In the genomic region with DNA sequence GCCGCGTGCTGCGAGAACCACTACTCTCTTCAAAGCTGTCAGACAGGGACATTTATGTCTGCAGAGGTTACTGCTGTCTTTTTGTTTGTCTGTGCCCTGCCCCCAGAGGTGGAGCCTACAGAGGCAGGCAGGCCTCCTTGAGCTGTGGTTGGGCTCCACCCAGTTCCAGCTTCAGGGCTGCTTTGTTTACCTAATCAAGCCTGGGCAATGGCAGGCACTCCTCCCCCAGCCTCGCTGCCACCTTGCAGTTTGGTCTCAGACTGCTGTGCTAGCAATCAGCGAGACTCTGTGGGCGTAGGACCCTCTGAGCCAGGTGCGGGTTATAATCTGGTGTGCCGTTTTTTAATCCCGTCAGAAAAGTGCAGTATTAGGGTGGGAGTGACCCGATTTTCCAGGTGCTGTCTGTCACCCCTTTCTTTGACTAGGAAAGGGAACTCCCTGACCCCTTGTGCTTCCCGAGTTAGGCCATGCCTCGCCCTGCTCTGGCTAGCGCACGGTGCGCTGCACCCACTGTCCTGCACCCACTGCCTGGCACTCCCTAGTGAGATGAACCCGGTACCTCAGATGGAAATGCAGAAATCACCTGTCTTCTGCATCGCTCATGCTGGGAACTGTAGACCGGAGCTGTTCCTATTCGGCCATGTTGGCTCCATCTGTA, we compare ENCODE assay signal across 1 cellular context.
TF ChIP-seq lines count a peak whose summit lies in the region.

No MANE protein-coding gene starts in this region.

TF ChIP-seq in H1, 55 proteins besides CTCF, POLR2A, EP300 and RAD21:
- TF ChIP-seq ASH2L (IDR thresholded peaks at IDR 0.05; ENCODE audit: low read length) = peak; percentile 31
TF ChIP-seq in H1: peak in this region for 1; not testable (repeated sequence) for 54.
